9 cellular contexts compared by ENCODE assay signal in the genomic region with DNA sequence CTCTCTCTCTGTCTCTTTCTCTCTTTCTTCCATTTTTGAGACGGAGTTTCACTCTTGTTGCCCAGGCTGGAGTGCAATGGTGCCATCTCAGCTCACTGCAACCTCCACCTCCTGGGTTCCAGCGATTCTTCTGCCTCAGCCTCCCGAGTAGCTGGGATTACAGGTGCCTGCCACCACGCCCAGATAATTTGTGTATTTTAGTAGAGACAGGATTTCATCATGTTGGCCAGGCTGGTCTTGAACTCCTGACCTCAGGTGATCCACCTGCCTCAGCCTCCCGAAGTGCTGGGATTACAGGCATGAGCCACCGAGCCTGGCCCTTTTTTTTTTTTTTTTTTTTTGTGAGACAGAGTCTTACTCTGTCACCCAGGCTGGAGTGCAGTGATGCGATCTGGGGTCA. TPM values are rescaled to one million over a fixed set of nuclear protein-coding genes. Genes with fewer than 3 reads are reported as not detected.
DNase-seq lines count a peak whose midpoint lies in the region; ATAC-seq, FAIRE-seq and TF ChIP-seq lines count a peak whose summit lies in the region.
"Not testable (repeated sequence)": the region's sequence is repeated elsewhere in the genome, so short reads cannot be mapped to it uniquely, and the experiment has no call there.
"Had no signal": no experiment of that assay in that cellular context is flagged by ENCODE, and none has a peak within 500 bp of the region (broad histone marks: within the 10 kb centered on the region; RNA-seq: fewer than 3 reads in every experiment).

No MANE protein-coding gene starts in this region.

- RAD21 ChIA-PET in HCT116 (lab: Charles Lee; ENCODE audit: low non-redundant PET in 1 of 2, low total read pairs in 2 of 2, uncharacterized antibody in 2 of 2, unreplicated experiment in 2 of 2) = not testable (repeated sequence)

- not testable (repeated sequence) for TF ChIP-seq RAD21 in HCT116 (IDR thresholded peaks at IDR 0.05; ENCODE audit: low read depth); HepG2 (CRISPR knock-in tag; IDR thresholded peaks at IDR 0.05)

- CTCF ChIA-PET in HCT116 (lab: Charles Lee); activated B cell treated with CpG ODN at 0.5 μM for 24 hours (lab: Charles Lee); HepG2 (lab: Yijun Ruan, JAX; ENCODE audit: low intra/inter-chr PET ratio, low total read pairs): not testable (repeated sequence)

- peak overlapping the region; percentile 59 for H3K27ac Mint-ChIP-seq in activated B cell treated with CpG ODN at 0.5 μM for 24 hours

- H3K27ac ChIP-seq in HCT116 (ENCODE audit: low read depth, low read length); sigmoid colon: not testable (repeated sequence)
- H3K27ac ChIP-seq in epithelial cell of prostate (peak overlapping the region; percentile 42), HepG2 (ENCODE audit: extremely low read length, insufficient read depth, low read length) (peak overlapping the region; percentile 87), suprapubic skin (peak overlapping the region; percentile 77)

- not testable (repeated sequence) for BruUV-seq in HCT116 (replicated peaks; lab: Mats Ljungman, UMichigan); HepG2 (replicated peaks; lab: Mats Ljungman, UMichigan)

- H3K9ac ChIP-seq in HCT116 (ENCODE audit: low read length); HepG2 (ENCODE audit: insufficient read depth, low read depth, low read length): not testable (repeated sequence)
- peak overlapping the region; percentile 65 for H3K9ac ChIP-seq in mucosa of stomach (ENCODE audit: low read length)

- peaks cover 18 to 28% of the 10 kb centered on the region in 2 experiments for H3K4me1 ChIP-seq in HCT116 (ENCODE audit: control insufficient read depth in 1 of 2, insufficient read depth in 2 of 2, low read length in 2 of 2)
- peaks cover 91% of the 10 kb centered on the region for H3K4me1 ChIP-seq in HepG2 (ENCODE audit: insufficient read depth, low read length)
- H3K4me1 ChIP-seq in mucosa of stomach (ENCODE audit: control insufficient read depth, insufficient read depth, low read length) = peaks cover 52% of the 10 kb centered on the region
- not testable (repeated sequence) for H3K4me1 ChIP-seq in sigmoid colon
- H3K4me1 ChIP-seq in suprapubic skin = peaks cover 25% of the 10 kb centered on the region

- WGBS in HepG2 (ENCODE audit: low lambda C conversion rate) = 4% methylated on average over 7 of the region's 7 CpGs
- WGBS in sigmoid colon, 2 donors = 23 to 69% methylated on average over 7 of the region's 7 CpGs
- WGBS in suprapubic skin = 56% methylated on average over 7 of the region's 7 CpGs

- H3K4me3 Mint-ChIP-seq in activated B cell treated with CpG ODN at 0.5 μM for 24 hours = peak overlapping the region; percentile 28

- H3K36me3 ChIP-seq in HCT116 (ENCODE audit: control insufficient read depth in 1 of 2, insufficient read depth in 2 of 2, low read length in 2 of 2); HepG2 (replicated peaks in 1 of 2; ENCODE audit: control insufficient read depth in 1 of 2, insufficient read depth in 2 of 2, low read length in 2 of 2); mucosa of stomach (ENCODE audit: control insufficient read depth, insufficient read depth, low read length); sigmoid colon; suprapubic skin: not testable (repeated sequence)

- in situ Hi-C loops in HepG2 (cut with HindIII; ENCODE audit: extremely low pct_ligation_motif_present, low pct_unique_long_range_greater_than_20kb) = not testable (repeated sequence)

- not testable (repeated sequence) for H3K9me3 ChIP-seq in HCT116 (ENCODE audit: control insufficient read depth in 1 of 2, insufficient read depth in 1 of 2, low read depth in 1 of 2, low read length in 2 of 2); HepG2 (ENCODE audit: low read length); mucosa of stomach (ENCODE audit: control insufficient read depth, low read length); sigmoid colon; suprapubic skin

- not testable (repeated sequence) for ATAC-seq in HCT116; activated B cell treated with CpG ODN at 0.5 μM for 24 hours (ENCODE audit: low read depth); HepG2

- H3K4me1 Mint-ChIP-seq in activated B cell treated with CpG ODN at 0.5 μM for 24 hours = peaks cover 16% of the 10 kb centered on the region

- not testable (repeated sequence) for H3K9me2 ChIP-seq in HCT116 (ENCODE audit: insufficient read depth)

- not testable (repeated sequence) for H3K9me3 Mint-ChIP-seq in activated B cell treated with CpG ODN at 0.5 μM for 24 hours

- H3K4me3 ChIP-seq in HCT116 (replicated peaks in 1 of 2; ENCODE audit: low read depth in 1 of 2, low read length in 2 of 2); mucosa of stomach (ENCODE audit: low read length); sigmoid colon; suprapubic skin: not testable (repeated sequence)
- peak overlapping the region in 2 of 3 experiments; percentile 22 to 39; a peak in 1 of 6 replicates for H3K4me3 ChIP-seq in HepG2 (replicated peaks in 1 of 3; ENCODE audit: insufficient read depth in 1 of 3, low read depth in 2 of 3, low read length in 3 of 3)

- not testable (repeated sequence) for H3K36me3 Mint-ChIP-seq in activated B cell treated with CpG ODN at 0.5 μM for 24 hours (ENCODE audit: low read depth)

- not testable (repeated sequence) for TF ChIP-seq CTCF in HCT116 (IDR thresholded peaks at IDR 0.05 in 2 of 3, conservative IDR thresholded peaks at IDR 0.05 in 1 of 3; ENCODE audit: borderline replicate concordance in 1 of 3, insufficient read depth in 1 of 3, low read depth in 2 of 3, low read length in 2 of 3); activated B cell treated with CpG ODN at 0.5 μM for 24 hours (IDR thresholded peaks at IDR 0.05); HepG2 (CRISPR knock-in tag; IDR thresholded peaks at IDR 0.05); sigmoid colon (IDR thresholded peaks at IDR 0.05); suprapubic skin (IDR thresholded peaks at IDR 0.05)

- H3K79me2 ChIP-seq in HCT116 (ENCODE audit: insufficient read depth, low read length); HepG2 (ENCODE audit: insufficient read depth, low read length): not testable (repeated sequence)

- not testable (repeated sequence) for H3K27me3 ChIP-seq in HCT116 (ENCODE audit: insufficient read depth, low read length); HepG2 (ENCODE audit: control insufficient read depth in 1 of 2, insufficient read depth in 2 of 2, low read length in 2 of 2); mucosa of stomach (ENCODE audit: control insufficient read depth, insufficient read depth, low read length); sigmoid colon; suprapubic skin

- not testable (repeated sequence) for H3K27me3 Mint-ChIP-seq in activated B cell treated with CpG ODN at 0.5 μM for 24 hours

- intact Hi-C loops in HCT116 (cut with micrococcal nuclease); HepG2 (cut with micrococcal nuclease; ENCODE audit: unreplicated experiment); sigmoid colon (cut with DNase I): not testable (repeated sequence)
- intact Hi-C loops in activated B cell treated with CpG ODN at 0.5 μM for 24 hours (cut with micrococcal nuclease) = loop anchor here (1.0 kb wide), 1 partner anchor 20 kb away; a partner anchor contains a TSS

- FAIRE-seq in HepG2 (lab: Jason Lieb, UNC) = not testable (repeated sequence)

- not testable (repeated sequence) for H2AFZ ChIP-seq in HCT116 (ENCODE audit: low read depth, low read length, poor library complexity, severe bottlenecking); HepG2 (ENCODE audit: low read length)

- not testable (repeated sequence) for DNase-seq in HCT116 (ENCODE audit: low read depth, low spot score); activated B cell treated with CpG ODN at 0.5 μM for 24 hours; epithelial cell of prostate (ENCODE audit: low read depth, low spot score); HepG2 (ENCODE audit: low spot score); suprapubic skin (ENCODE audit: low spot score in 2 of 2)
- peak; percentile 37 for DNase-seq in sigmoid colon

- H4K20me1 ChIP-seq in HCT116 (ENCODE audit: insufficient read depth); HepG2 (ENCODE audit: insufficient read depth, low read length): not testable (repeated sequence)

- H3K4me2 ChIP-seq in HCT116 (ENCODE audit: low read length) (0 out of 2 replicates have a peak overlapping the region, but pooled peaks have one; percentile 55), HepG2 (ENCODE audit: low read depth, low read length) (peak overlapping the region; percentile 91)

- POLR2A ChIA-PET in HCT116 (lab: Charles Lee); activated B cell treated with CpG ODN at 0.5 μM for 24 hours (lab: Charles Lee): not testable (repeated sequence)
- POLR2A ChIA-PET in HepG2 (lab: Yijun Ruan, JAX) = interaction anchor here (1.8 kb wide), 1 partner anchor 29 kb away, joined by 4 read pairs; a partner anchor contains a TSS

- not testable (repeated sequence) for TF ChIP-seq EP300 in HepG2 (IDR thresholded peaks at IDR 0.05; ENCODE audit: low read depth in 2 of 2, low read length in 2 of 2); HepG2 (CRISPR knock-in tag; IDR thresholded peaks at IDR 0.05; ENCODE audit: borderline replicate concordance); sigmoid colon (IDR thresholded peaks at IDR 0.05); suprapubic skin (IDR thresholded peaks at IDR 0.05)

- not testable (repeated sequence) for TF ChIP-seq POLR2A in HCT116 (IDR thresholded peaks at IDR 0.05; ENCODE audit: borderline replicate concordance, extremely low read depth, insufficient read depth, insufficient read length); HepG2 (IDR thresholded peaks at IDR 0.05; ENCODE audit: insufficient read depth in 1 of 2, low read depth in 2 of 2, low read length in 2 of 2); sigmoid colon (IDR thresholded peaks at IDR 0.05); suprapubic skin (IDR thresholded peaks at IDR 0.05)

RNA-seq across cellular contexts. Expression of a gene that starts 4.7 kb away (rescaled TPM):
- total RNA-seq in HCT116 (2021; ENCODE audit: unreplicated experiment) (21.8 TPM), activated B cell treated with CpG ODN at 0.5 μM for 24 hours (23.4 and 23.9 TPM in 2 replicates), HepG2 (2016; rRNA removed; fragmentation: Illumina TruSeq; extraction: Trizol) (23.0 and 23.1 TPM in 2 replicates), sigmoid colon (10 to 100 TPM; 16.4 to 34.6 (median 25.6) TPM), suprapubic skin (10 to 100 TPM; 24.9 to 69.0 (median 58.6) TPM)
- polyA plus RNA-seq in HCT116 (2012) = 22.8 and 23.8 TPM in 2 replicates
- total RNA-seq in HepG2 (2016; cell fraction: cytosol; rRNA removed; fragmentation: Illumina TruSeq; extraction: Trizol; ENCODE audit: low read depth) = 9.0 and 12.1 TPM in 2 replicates
- 24.5 and 26.6 TPM in 2 replicates for total RNA-seq in HepG2 (2016; cell fraction: insoluble cytoplasmic fraction; rRNA removed; fragmentation: Illumina TruSeq; extraction: Trizol)
- 14.8 and 21.9 TPM in 2 replicates for total RNA-seq in HepG2 (2016; cell fraction: membrane; rRNA removed; fragmentation: Illumina TruSeq; extraction: Trizol)
- 20.3 and 23.2 TPM in 2 replicates for total RNA-seq in HepG2 (2016; cell fraction: nucleus; rRNA removed; fragmentation: Illumina TruSeq; extraction: Trizol)
- polyA plus RNA-seq in HepG2 (2011; rRNA removed) (38.5 and 52.1 TPM in 2 replicates), sigmoid colon (100 to 1,000 TPM; 113 to 158 (median 121) TPM)
- 42.5 and 45.1 TPM in 2 replicates for polyA plus RNA-seq in HepG2 (2011; cell fraction: cytosol; rRNA removed)
- 48.3 and 66.3 TPM in 2 replicates for polyA plus RNA-seq in HepG2 (2011; cell fraction: nucleus; rRNA removed)
- 22.4 and 28.2 TPM in 2 replicates for polyA plus RNA-seq in HepG2 (2012)
- 3.9 and 7.9 TPM in 2 replicates for polyA plus RNA-seq in HepG2 (2016; cell fraction: cytosol; fragmentation: Illumina TruSeq; extraction: Trizol; ENCODE audit: low read depth)
- 21.1 and 26.6 TPM in 2 replicates for polyA plus RNA-seq in HepG2 (2016; cell fraction: insoluble cytoplasmic fraction; fragmentation: Illumina TruSeq; extraction: Trizol; ENCODE audit: low read depth)
- 9.6 and 14.6 TPM in 2 replicates for polyA plus RNA-seq in HepG2 (2016; cell fraction: membrane; fragmentation: Illumina TruSeq; extraction: Trizol; ENCODE audit: low read depth)
- 59.1 and 62.1 TPM in 2 replicates for polyA plus RNA-seq in HepG2 (2016; cell fraction: nucleus; fragmentation: Illumina TruSeq; extraction: Trizol; ENCODE audit: insufficient read depth, low read depth)
- polyA minus RNA-seq in HepG2 (2011; rRNA and poly(A)+ RNA removed; ENCODE audit: low replicate concordance) = 23.3 and 44.1 TPM in 2 replicates
- polyA minus RNA-seq in HepG2 (2011; cell fraction: cytosol; rRNA and poly(A)+ RNA removed) = 15.5 and 15.6 TPM in 2 replicates
- 18.0 and 26.0 TPM in 2 replicates for polyA minus RNA-seq in HepG2 (2011; cell fraction: nucleus; rRNA and poly(A)+ RNA removed)

RNA-seq across cellular contexts. Expression of a gene that starts 19.6 kb away (rescaled TPM):
- 14.0 TPM for total RNA-seq in HCT116 (2021; ENCODE audit: unreplicated experiment)
- polyA plus RNA-seq in HCT116 (2012) = 15.1 and 15.7 TPM in 2 replicates
- total RNA-seq in activated B cell treated with CpG ODN at 0.5 μM for 24 hours = 24.0 and 24.3 TPM in 2 replicates
- total RNA-seq in HepG2 (2016; rRNA removed; fragmentation: Illumina TruSeq; extraction: Trizol) = 21.8 and 23.0 TPM in 2 replicates
- total RNA-seq in HepG2 (2016; cell fraction: cytosol; rRNA removed; fragmentation: Illumina TruSeq; extraction: Trizol; ENCODE audit: low read depth) = 5.0 and 5.9 TPM in 2 replicates
- 21.5 and 22.8 TPM in 2 replicates for total RNA-seq in HepG2 (2016; cell fraction: insoluble cytoplasmic fraction; rRNA removed; fragmentation: Illumina TruSeq; extraction: Trizol)
- total RNA-seq in HepG2 (2016; cell fraction: membrane; rRNA removed; fragmentation: Illumina TruSeq; extraction: Trizol) = 9.1 and 9.2 TPM in 2 replicates
- total RNA-seq in HepG2 (2016; cell fraction: nucleus; rRNA removed; fragmentation: Illumina TruSeq; extraction: Trizol) = 16.1 and 20.0 TPM in 2 replicates
- 30.1 and 40.5 TPM in 2 replicates for polyA plus RNA-seq in HepG2 (2011; rRNA removed)
- polyA plus RNA-seq in HepG2 (2011; cell fraction: cytosol; rRNA removed) = 15.7 and 16.1 TPM in 2 replicates
- polyA plus RNA-seq in HepG2 (2011; cell fraction: nucleus; rRNA removed) = 75.9 and 98.7 TPM in 2 replicates
- 48.3 and 58.9 TPM in 2 replicates for polyA plus RNA-seq in HepG2 (2012)
- polyA plus RNA-seq in HepG2 (2016; cell fraction: cytosol; fragmentation: Illumina TruSeq; extraction: Trizol; ENCODE audit: low read depth) = 6.7 and 7.3 TPM in 2 replicates
- polyA plus RNA-seq in HepG2 (2016; cell fraction: insoluble cytoplasmic fraction; fragmentation: Illumina TruSeq; extraction: Trizol; ENCODE audit: low read depth) = 21.4 and 28.7 TPM in 2 replicates
- 8.7 and 9.0 TPM in 2 replicates for polyA plus RNA-seq in HepG2 (2016; cell fraction: membrane; fragmentation: Illumina TruSeq; extraction: Trizol; ENCODE audit: low read depth)
- 44.4 and 47.1 TPM in 2 replicates for polyA plus RNA-seq in HepG2 (2016; cell fraction: nucleus; fragmentation: Illumina TruSeq; extraction: Trizol; ENCODE audit: insufficient read depth, low read depth)
- 22.4 and 56.5 TPM in 2 replicates for polyA minus RNA-seq in HepG2 (2011; rRNA and poly(A)+ RNA removed; ENCODE audit: low replicate concordance)
- 9.6 and 11.1 TPM in 2 replicates for polyA minus RNA-seq in HepG2 (2011; cell fraction: cytosol; rRNA and poly(A)+ RNA removed)
- 31.4 and 34.3 TPM in 2 replicates for polyA minus RNA-seq in HepG2 (2011; cell fraction: nucleus; rRNA and poly(A)+ RNA removed)
- 10 to 100 TPM; 14.8 to 31.0 (median 23.3) TPM for total RNA-seq in sigmoid colon
- polyA plus RNA-seq in sigmoid colon = 10 to 100 TPM; 37.0 to 50.2 (median 47.4) TPM
- 10 to 100 TPM; 47.1 to 66.6 (median 53.6) TPM for total RNA-seq in suprapubic skin

RNA-seq across cellular contexts. Expression of a gene that starts 29.0 kb away (rescaled TPM):
- total RNA-seq in HCT116 (2021; ENCODE audit: unreplicated experiment) (65.1 TPM), activated B cell treated with CpG ODN at 0.5 μM for 24 hours (48.0 and 55.5 TPM in 2 replicates), HepG2 (2016; rRNA removed; fragmentation: Illumina TruSeq; extraction: Trizol) (77.2 and 93.1 TPM in 2 replicates), sigmoid colon (10 to 100 TPM; 24.9 to 45.6 (median 39.1) TPM), suprapubic skin (10 to 100 TPM; 32.6 to 52.6 (median 36.6) TPM)
- polyA plus RNA-seq in HCT116 (2012) = 31.3 and 38.8 TPM in 2 replicates
- 16.4 and 16.7 TPM in 2 replicates for total RNA-seq in HepG2 (2016; cell fraction: cytosol; rRNA removed; fragmentation: Illumina TruSeq; extraction: Trizol; ENCODE audit: low read depth)
- 79.2 and 96.3 TPM in 2 replicates for total RNA-seq in HepG2 (2016; cell fraction: insoluble cytoplasmic fraction; rRNA removed; fragmentation: Illumina TruSeq; extraction: Trizol)
- 47.2 and 48.0 TPM in 2 replicates for total RNA-seq in HepG2 (2016; cell fraction: membrane; rRNA removed; fragmentation: Illumina TruSeq; extraction: Trizol)
- 34.4 and 38.5 TPM in 2 replicates for total RNA-seq in HepG2 (2016; cell fraction: nucleus; rRNA removed; fragmentation: Illumina TruSeq; extraction: Trizol)
- polyA plus RNA-seq in HepG2 (2011; rRNA removed) (25.9 and 36.0 TPM in 2 replicates), sigmoid colon (10 to 100 TPM; 25.2 to 49.2 (median 27.0) TPM)
- polyA plus RNA-seq in HepG2 (2011; cell fraction: cytosol; rRNA removed) = 23.9 and 28.7 TPM in 2 replicates
- polyA plus RNA-seq in HepG2 (2011; cell fraction: nucleus; rRNA removed) = 30.3 and 34.7 TPM in 2 replicates
- 17.9 and 29.2 TPM in 2 replicates for polyA plus RNA-seq in HepG2 (2012)
- 15.0 and 17.3 TPM in 2 replicates for polyA plus RNA-seq in HepG2 (2016; cell fraction: cytosol; fragmentation: Illumina TruSeq; extraction: Trizol; ENCODE audit: low read depth)
- 103 and 111 TPM in 2 replicates for polyA plus RNA-seq in HepG2 (2016; cell fraction: insoluble cytoplasmic fraction; fragmentation: Illumina TruSeq; extraction: Trizol; ENCODE audit: low read depth)
- polyA plus RNA-seq in HepG2 (2016; cell fraction: membrane; fragmentation: Illumina TruSeq; extraction: Trizol; ENCODE audit: low read depth) = 40.3 and 43.4 TPM in 2 replicates
- 75.6 and 79.1 TPM in 2 replicates for polyA plus RNA-seq in HepG2 (2016; cell fraction: nucleus; fragmentation: Illumina TruSeq; extraction: Trizol; ENCODE audit: insufficient read depth, low read depth)
- 17.7 and 85.1 TPM in 2 replicates for polyA minus RNA-seq in HepG2 (2011; rRNA and poly(A)+ RNA removed; ENCODE audit: low replicate concordance)
- 7.1 and 10.4 TPM in 2 replicates for polyA minus RNA-seq in HepG2 (2011; cell fraction: cytosol; rRNA and poly(A)+ RNA removed)
- polyA minus RNA-seq in HepG2 (2011; cell fraction: nucleus; rRNA and poly(A)+ RNA removed) = 12.1 and 14.3 TPM in 2 replicates

RNA-seq across cellular contexts. Expression of a gene that starts 29.1 kb away (rescaled TPM):
- total RNA-seq in HCT116 (2021; ENCODE audit: unreplicated experiment) = 0.71 TPM
- 0.26 and 0.77 TPM in 2 replicates for polyA plus RNA-seq in HCT116 (2012)
- 0.76 and 1.2 TPM in 2 replicates for total RNA-seq in activated B cell treated with CpG ODN at 0.5 μM for 24 hours
- total RNA-seq in HepG2 (2016; rRNA removed; fragmentation: Illumina TruSeq; extraction: Trizol) = 0.18 and 0.31 TPM in 2 replicates
- 1.0 and 1.1 TPM in 2 replicates for total RNA-seq in HepG2 (2016; cell fraction: cytosol; rRNA removed; fragmentation: Illumina TruSeq; extraction: Trizol; ENCODE audit: low read depth)
- 0.22 and 0.30 TPM in 2 replicates for total RNA-seq in HepG2 (2016; cell fraction: insoluble cytoplasmic fraction; rRNA removed; fragmentation: Illumina TruSeq; extraction: Trizol)
- total RNA-seq in HepG2 (2016; cell fraction: membrane; rRNA removed; fragmentation: Illumina TruSeq; extraction: Trizol) = 0.86 and 1.2 TPM in 2 replicates
- total RNA-seq in HepG2 (2016; cell fraction: nucleus; rRNA removed; fragmentation: Illumina TruSeq; extraction: Trizol) = 0.31 and 0.34 TPM in 2 replicates
- polyA plus RNA-seq in HepG2 (2011; rRNA removed) = 0.14 and 0.24 TPM in 2 replicates
- 0.13 and 0.21 TPM in 2 replicates for polyA plus RNA-seq in HepG2 (2011; cell fraction: cytosol; rRNA removed)
- 0.13 and 0.16 TPM in 2 replicates for polyA plus RNA-seq in HepG2 (2011; cell fraction: nucleus; rRNA removed)
- 0.16 and 0.21 TPM in 2 replicates for polyA plus RNA-seq in HepG2 (2012)
- 0.17 and 0.55 TPM in 2 replicates for polyA plus RNA-seq in HepG2 (2016; cell fraction: cytosol; fragmentation: Illumina TruSeq; extraction: Trizol; ENCODE audit: low read depth)
- 0.55 and 0.64 TPM in 2 replicates for polyA plus RNA-seq in HepG2 (2016; cell fraction: insoluble cytoplasmic fraction; fragmentation: Illumina TruSeq; extraction: Trizol; ENCODE audit: low read depth)
- 0.66 and 0.74 TPM in 2 replicates for polyA plus RNA-seq in HepG2 (2016; cell fraction: membrane; fragmentation: Illumina TruSeq; extraction: Trizol; ENCODE audit: low read depth)
- 0.22 and 0.23 TPM in 2 replicates for polyA plus RNA-seq in HepG2 (2016; cell fraction: nucleus; fragmentation: Illumina TruSeq; extraction: Trizol; ENCODE audit: insufficient read depth, low read depth)
- polyA minus RNA-seq in HepG2 (2011; rRNA and poly(A)+ RNA removed; ENCODE audit: low replicate concordance) = 0.46 and 3.7 TPM in 2 replicates
- 0.26 and 0.30 TPM in 2 replicates for polyA minus RNA-seq in HepG2 (2011; cell fraction: cytosol; rRNA and poly(A)+ RNA removed)
- polyA minus RNA-seq in HepG2 (2011; cell fraction: nucleus; rRNA and poly(A)+ RNA removed) = 0.77 and 0.99 TPM in 2 replicates
- under 1 TPM in 3 of 4 donors, not detected in 1; 0.36 to 0.68 (median 0.55) TPM for total RNA-seq in sigmoid colon
- polyA plus RNA-seq in sigmoid colon = under 1 TPM in 2 of 3 donors, not detected in 1; 0.20 to 0.60 TPM
- 1 to 10 TPM in 3 of 4 donors, under 1 TPM in 1; 0.57 to 2.2 (median 2.1) TPM for total RNA-seq in suprapubic skin

RNA-seq across cellular contexts. Expression of a gene that starts 32.1 kb away (rescaled TPM):
- total RNA-seq in HCT116 (2021; ENCODE audit: unreplicated experiment) = 22.7 TPM
- 31.3 and 36.6 TPM in 2 replicates for polyA plus RNA-seq in HCT116 (2012)
- total RNA-seq in activated B cell treated with CpG ODN at 0.5 μM for 24 hours = 1.1 and 1.3 TPM in 2 replicates
- total RNA-seq in HepG2 (2016; rRNA removed; fragmentation: Illumina TruSeq; extraction: Trizol) = 0.09 and 0.13 TPM in 2 replicates
- total RNA-seq in HepG2 (2016; cell fraction: cytosol; rRNA removed; fragmentation: Illumina TruSeq; extraction: Trizol; ENCODE audit: low read depth) = 0.09 TPM in 1 of 2 replicates, not detected in the other
- 0.17 and 0.18 TPM in 2 replicates for total RNA-seq in HepG2 (2016; cell fraction: insoluble cytoplasmic fraction; rRNA removed; fragmentation: Illumina TruSeq; extraction: Trizol)
- 0.06 and 0.21 TPM in 2 replicates for total RNA-seq in HepG2 (2016; cell fraction: membrane; rRNA removed; fragmentation: Illumina TruSeq; extraction: Trizol)
- total RNA-seq in HepG2 (2016; cell fraction: nucleus; rRNA removed; fragmentation: Illumina TruSeq; extraction: Trizol) = 0.19 and 0.22 TPM in 2 replicates
- 0.26 and 0.37 TPM in 2 replicates for polyA plus RNA-seq in HepG2 (2011; rRNA removed)
- 0.31 and 0.40 TPM in 2 replicates for polyA plus RNA-seq in HepG2 (2011; cell fraction: cytosol; rRNA removed)
- 0.53 and 0.57 TPM in 2 replicates for polyA plus RNA-seq in HepG2 (2011; cell fraction: nucleus; rRNA removed)
- 0.20 and 0.25 TPM in 2 replicates for polyA plus RNA-seq in HepG2 (2012)
- polyA plus RNA-seq in HepG2 (2016; cell fraction: cytosol; fragmentation: Illumina TruSeq; extraction: Trizol; ENCODE audit: low read depth) = 0.07 and 0.14 TPM in 2 replicates
- polyA plus RNA-seq in HepG2 (2016; cell fraction: insoluble cytoplasmic fraction; fragmentation: Illumina TruSeq; extraction: Trizol; ENCODE audit: low read depth) = 0.10 TPM in 1 of 2 replicates, not detected in the other
- 0.08 and 0.09 TPM in 2 replicates for polyA plus RNA-seq in HepG2 (2016; cell fraction: membrane; fragmentation: Illumina TruSeq; extraction: Trizol; ENCODE audit: low read depth)
- 0.47 TPM in 1 of 2 replicates, not detected in the other for polyA plus RNA-seq in HepG2 (2016; cell fraction: nucleus; fragmentation: Illumina TruSeq; extraction: Trizol; ENCODE audit: insufficient read depth, low read depth)
- 0.12 TPM in 1 of 2 replicates, not detected in the other for polyA minus RNA-seq in HepG2 (2011; rRNA and poly(A)+ RNA removed; ENCODE audit: low replicate concordance)
- not detected in 2 replicates for polyA minus RNA-seq in HepG2 (2011; cell fraction: cytosol; rRNA and poly(A)+ RNA removed)
- 0.25 TPM in 1 of 2 replicates, not detected in the other for polyA minus RNA-seq in HepG2 (2011; cell fraction: nucleus; rRNA and poly(A)+ RNA removed)
- under 1 TPM; 0.27 to 0.66 (median 0.32) TPM for total RNA-seq in sigmoid colon
- 10 to 100 TPM; 14.4 to 23.6 (median 21.8) TPM for polyA plus RNA-seq in sigmoid colon
- 10 to 100 TPM in 3 of 4 donors, 1 to 10 TPM in 1; 8.3 to 37.3 (median 30.8) TPM for total RNA-seq in suprapubic skin
- total RNA-seq: A673, HT1080 had no signal
